Comparison of ENCODE assay signal across 9 cellular contexts in genomic region chr6:30102701-30103629, GRCh38. TPM values are rescaled to one million over a fixed set of nuclear protein-coding genes. Genes with fewer than 3 reads are reported as not detected.
DNase-seq lines count a peak whose midpoint lies in the region; ATAC-seq, FAIRE-seq and TF ChIP-seq lines count a peak whose summit lies in the region.
"Had no signal": no experiment of that assay in that cellular context is flagged by ENCODE, and none has a peak within 500 bp of the region (broad histone marks: within the 10 kb centered on the region; RNA-seq: fewer than 3 reads in every experiment).

No MANE protein-coding gene starts in this region.

- no peaks in the 10 kb centered on the region for H3K36me3 Mint-ChIP-seq in activated naive CD8-positive, alpha-beta T cell treated with anti-CD3 and anti-CD28 coated beads, Interleukin-2, amount 50 U/mL, for 24 hours (ENCODE audit: low read depth)

- TF ChIP-seq POLR2A in transverse colon (IDR thresholded peaks at IDR 0.05) = peak; percentile 28

- intact Hi-C loops in heart right ventricle (cut with DNase I) = loop anchor here in 8 of 10 donors (1.0 to 10.0 kb wide), 9 partner anchors 28 to 292 kb away; partner anchors contain the start of gene PPP1R11 (in 6 of the 8)
- intact Hi-C loops in posterior cingulate gyrus (cut with DNase I) = loop anchor here (1.0 to 10.0 kb wide), 4 partner anchors 28 to 112 kb away; partner anchors contain the start of genes PPP1R11 and TRIM26
- intact Hi-C loops in transverse colon (cut with DNase I; ENCODE audit: low total_unique reads) = loop anchor here (2.0 kb wide), 1 partner anchor 28 kb away; no protein-coding TSS in a partner anchor

- H3K4me1 Mint-ChIP-seq in activated naive CD8-positive, alpha-beta T cell treated with anti-CD3 and anti-CD28 coated beads, Interleukin-2, amount 50 U/mL, for 24 hours = peaks cover 39% of the 10 kb centered on the region

- H3K4me1 ChIP-seq in HAP-1 (peaks cover 24% of the 10 kb centered on the region), heart right ventricle (peaks cover 9 to 39% (median 29%) of the 10 kb centered on the region in 9 donors), transverse colon (peaks cover 25 to 49% (median 33%) of the 10 kb centered on the region in 4 donors)

- peak; percentile 84 for TF ChIP-seq CTCF in D721Med (IDR thresholded peaks at IDR 0.05; ENCODE audit: insufficient read depth, missing control alignments)
- peak; percentile 99 for TF ChIP-seq CTCF in SU-DHL-6 (IDR thresholded peaks at IDR 0.05; ENCODE audit: insufficient read depth, low read length, poor library complexity, severe bottlenecking)
- TF ChIP-seq CTCF in heart right ventricle (IDR thresholded peaks at IDR 0.05) = peak; percentile 71 to 94 (median 89)
- peak; percentile 86 to 99 (median 93) for TF ChIP-seq CTCF in transverse colon (IDR thresholded peaks at IDR 0.05)

- H3K9ac ChIP-seq in SU-DHL-6 (ENCODE audit: low read length) = peak overlapping the region; percentile 29

- no peaks in the 10 kb centered on the region for H4K20me1 ChIP-seq in SU-DHL-6 (ENCODE audit: low read depth, low read length)

- no peaks in the 10 kb centered on the region for H3K9me2 ChIP-seq in SU-DHL-6 (replicated peaks; ENCODE audit: insufficient read depth, low read length)

- peak; percentile 76 for ATAC-seq in activated naive CD8-positive, alpha-beta T cell treated with anti-CD3 and anti-CD28 coated beads, Interleukin-2, amount 50 U/mL, for 24 hours
- peak; percentile 76 to 91 (median 83) for ATAC-seq in heart right ventricle

- H3F3A ChIP-seq in SU-DHL-6 (ENCODE audit: insufficient read depth) = peaks cover 5% of the 10 kb centered on the region

- no peaks in the 10 kb centered on the region for H3K36me3 ChIP-seq in HAP-1 (replicated peaks)
- no peaks in the 10 kb centered on the region for H3K36me3 ChIP-seq in SU-DHL-6 (ENCODE audit: low read length)
- H3K36me3 ChIP-seq in heart right ventricle = no peaks in the 10 kb centered on the region
- H3K36me3 ChIP-seq in transverse colon = no peaks in the 10 kb centered on the region

- H3K9me3 ChIP-seq in HAP-1 = no peaks in the 10 kb centered on the region
- no peaks in the 10 kb centered on the region for H3K9me3 ChIP-seq in SU-DHL-6 (ENCODE audit: insufficient read depth, low read length)
- H3K9me3 ChIP-seq in heart right ventricle = no peaks in the 10 kb centered on the region
- H3K9me3 ChIP-seq in transverse colon = no peaks in the 10 kb centered on the region

- H3K79me2 ChIP-seq in SU-DHL-6 (ENCODE audit: insufficient read depth, low read length) = no peaks in the 10 kb centered on the region

- peak overlapping the region; percentile 67 for H3K4me2 ChIP-seq in SU-DHL-6 (ENCODE audit: low read depth, low read length, poor library complexity, severe bottlenecking)

- FAIRE-seq in D721Med (lab: Jason Lieb, UNC) = no peak
- FAIRE-seq: islet of Langerhans had no signal

- TF ChIP-seq EP300 in transverse colon (IDR thresholded peaks at IDR 0.05; ENCODE audit: low read depth) = no peak

- H2AFZ ChIP-seq in SU-DHL-6 (ENCODE audit: low read depth, low read length, severe bottlenecking) = peak overlapping the region; percentile 83

- H3K4me3 Mint-ChIP-seq in activated naive CD8-positive, alpha-beta T cell treated with anti-CD3 and anti-CD28 coated beads, Interleukin-2, amount 50 U/mL, for 24 hours = peak overlapping the region; percentile 74

- no peaks in the 10 kb centered on the region for H3K9me3 Mint-ChIP-seq in activated naive CD8-positive, alpha-beta T cell treated with anti-CD3 and anti-CD28 coated beads, Interleukin-2, amount 50 U/mL, for 24 hours

- in situ Hi-C loops in HAP-1 (cut with MboI; ENCODE audit: low sequenced_read_pairs) = no loop called here
- in situ Hi-C loops in transverse colon (cut with MboI; ENCODE audit: low pct_ligation_motif_present in 1 of 4, low pct_unique_long_range_greater_than_20kb in 1 of 4, low sequenced_read_pairs in 3 of 4) = no loop called here

- peak overlapping the region; percentile 10 for H3K4me3 ChIP-seq in HAP-1
- H3K4me3 ChIP-seq in SU-DHL-6 (ENCODE audit: insufficient read depth, low read length, poor library complexity, severe bottlenecking) = peak overlapping the region; percentile 34
- peak overlapping the region in 9 of 10 donors; percentile 20 to 56 (median 49) for H3K4me3 ChIP-seq in heart right ventricle
- H3K4me3 ChIP-seq in transverse colon = peak overlapping the region in 3 of 4 donors; percentile 21 to 55 (median 27)

- H3K27me3 Mint-ChIP-seq in activated naive CD8-positive, alpha-beta T cell treated with anti-CD3 and anti-CD28 coated beads, Interleukin-2, amount 50 U/mL, for 24 hours = peaks cover 53% of the 10 kb centered on the region

- DNase-seq in D721Med (ENCODE audit: insufficient read length, low spot score) (peak; percentile 63), HAP-1 (ENCODE audit: low spot score in 2 of 2) (peak; percentile 76 to 90), NCI-H1105 (lab: John Stamatoyannopoulos, UW) (peak; percentile 72), heart right ventricle (peak; percentile 78 to 89), posterior cingulate gyrus (peak; percentile 56 to 96 (median 82)), transverse colon (peak; percentile 93)
- DNase-seq in activated naive CD8-positive, alpha-beta T cell treated with anti-CD3 and anti-CD28 coated beads, Interleukin-2, amount 50 U/mL, for 24 hours = peak; percentile 81

- peak overlapping the region; percentile 21 for H3K27ac Mint-ChIP-seq in activated naive CD8-positive, alpha-beta T cell treated with anti-CD3 and anti-CD28 coated beads, Interleukin-2, amount 50 U/mL, for 24 hours

- 7 to 9% methylated on average over 32 of the region's 32 CpGs for WGBS in heart right ventricle, 2 donors
- WGBS in transverse colon (ENCODE audit: low coverage in 1 of 2), 2 donors = 12 to 35% methylated on average over 5 to 32 of the region's 32 CpGs

- no peaks in the 10 kb centered on the region for H3K27me3 ChIP-seq in HAP-1 (ENCODE audit: low read depth)
- no peaks in the 10 kb centered on the region for H3K27me3 ChIP-seq in SU-DHL-6 (ENCODE audit: low read length)
- peaks cover 4 to 80% (median 49%) of the 10 kb centered on the region in 7 donors for H3K27me3 ChIP-seq in heart right ventricle
- peaks cover 41% of the 10 kb centered on the region for H3K27me3 ChIP-seq in transverse colon

- no peak overlapping the region for H3K27ac ChIP-seq in SU-DHL-6 (ENCODE audit: low read depth, low read length)
- H3K27ac ChIP-seq in heart right ventricle = peak overlapping the region in 9 of 10 donors; percentile 33 to 83 (median 65)
- H3K27ac ChIP-seq in transverse colon = peak overlapping the region; percentile 80 to 84 (median 82)

RNA-seq across cellular contexts. Expression of gene TRIM31, which starts 9.9 kb away (rescaled TPM):
- total RNA-seq in heart right ventricle = not detected
- polyA plus RNA-seq in heart right ventricle = not detected
- 100 to 1,000 TPM in 2 of 4 donors, 10 to 100 TPM in 1, 1 to 10 TPM in 1; 3.4 to 221 (median 151) TPM for total RNA-seq in transverse colon

RNA-seq across cellular contexts. Expression of gene RNF39, which starts 27.4 kb away (rescaled TPM):
- total RNA-seq in heart right ventricle (not detected), transverse colon (under 1 TPM in 2 of 4 donors, not detected in 2; 0.27 to 0.95 TPM)
- under 1 TPM in 1 of 2 donors, not detected in 1; 0.15 TPM for polyA plus RNA-seq in heart right ventricle

RNA-seq across cellular contexts. Expression of gene TRIM40, which starts 33.0 kb away (rescaled TPM):
- not detected for total RNA-seq in heart right ventricle
- not detected for polyA plus RNA-seq in heart right ventricle
- 10 to 100 TPM in 2 of 4 donors, 1 to 10 TPM in 1, under 1 TPM in 1; 0.40 to 14.8 (median 7.0) TPM for total RNA-seq in transverse colon

RNA-seq across cellular contexts. Expression of gene PPP1R11, which starts 36.0 kb away (rescaled TPM):
- total RNA-seq in heart right ventricle (10 to 100 TPM; 38.6 to 56.5 (median 46.8) TPM), transverse colon (100 to 1,000 TPM in 1 of 4 donors, 10 to 100 TPM in 3; 55.3 to 276 (median 79.1) TPM)
- polyA plus RNA-seq in heart right ventricle = 10 to 100 TPM; 30.6 to 75.4 TPM

RNA-seq across cellular contexts. Expression of gene POLR1H, which starts 41.9 kb away (rescaled TPM):
- 10 to 100 TPM; 11.5 to 21.8 (median 14.7) TPM for total RNA-seq in heart right ventricle
- polyA plus RNA-seq in heart right ventricle = 10 to 100 TPM; 17.2 to 45.2 TPM
- 10 to 100 TPM in 3 of 4 donors, not detected in 1; 12.3 to 36.2 (median 21.6) TPM for total RNA-seq in transverse colon

Comparison
In these comparisons a context has a peak if more than half of its experiments do, and no peak if none do; other contexts are left out.
1. RNA of gene TRIM31, which starts 9.9 kb away (total RNA-seq): 3.4 to 221 TPM in transverse colon; not detected in heart right ventricle; every median in the first group is over 4 times any median in the second.
2. Peak in every context shown above with its lines, with median percentiles within 50 percentile points of each other: DNase-seq, CTCF ChIP-seq and H3K4me3 ChIP-seq.